11 cellular contexts compared by ENCODE assay signal in the genomic region with DNA sequence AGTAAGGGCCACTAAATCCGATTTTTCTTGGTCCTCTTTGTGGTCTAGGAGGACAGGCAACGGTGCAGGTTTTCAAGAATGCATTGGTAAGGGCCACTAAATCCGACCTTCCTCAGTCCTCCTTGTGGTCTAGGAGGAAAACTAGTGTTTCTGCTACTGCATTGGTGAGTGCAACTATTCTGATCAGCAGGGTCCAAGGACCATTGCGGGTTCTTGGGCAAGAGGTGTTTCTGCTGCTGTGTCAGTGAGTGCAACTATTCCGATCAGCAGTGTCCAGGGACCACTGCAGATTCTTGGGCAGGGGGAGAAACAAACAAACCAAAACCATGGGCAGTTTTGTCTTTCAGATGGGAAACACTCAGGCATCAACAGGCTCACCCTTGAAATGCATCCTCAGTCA. TPM values are rescaled to one million over a fixed set of nuclear protein-coding genes. Genes with fewer than 3 reads are reported as not detected.
A peak's percentile ranks its signal among the peaks of the same experiment; 100 is the strongest.
DNase-seq lines count a peak whose midpoint lies in the region; ATAC-seq, FAIRE-seq and TF ChIP-seq lines count a peak whose summit lies in the region.
"Not testable (repeated sequence)": the region's sequence is repeated elsewhere in the genome, so short reads cannot be mapped to it uniquely, and the experiment has no call there.
"Had no signal": no experiment of that assay in that cellular context is flagged by ENCODE, and none has a peak within 500 bp of the region (broad histone marks: within the 10 kb centered on the region; RNA-seq: fewer than 3 reads in every experiment).

No MANE protein-coding gene starts in this region.

- peaks cover 26% of the 10 kb centered on the region for H3K4me1 Mint-ChIP-seq in GM23338
- H3K4me1 Mint-ChIP-seq in WTC11, result peaks cover 27% of the 10 kb centered on the region
- not testable (repeated sequence) for H3K4me1 Mint-ChIP-seq in endothelial cell (ENCODE audit: unreplicated experiment)

- H2AFZ ChIP-seq in GM23338 (peak overlapping the region; percentile 80), smooth muscle cell (ENCODE audit: low read depth) (peak overlapping the region; percentile 49)
- H2AFZ ChIP-seq in HepG2 (ENCODE audit: low read length), result not testable (repeated sequence)

- H3K4me3 ChIP-seq in GM23338 (0 out of 2 replicates have a peak overlapping the region, but pooled peaks have one; percentile 5), HepG2 (replicated peaks in 1 of 3; ENCODE audit: insufficient read depth in 1 of 3, low read depth in 2 of 3, low read length in 3 of 3) (peak overlapping the region; percentile 77 to 84 (median 79))
- not testable (repeated sequence) for H3K4me3 ChIP-seq in smooth muscle cell

- H3K27ac ChIP-seq in GM23338 (ENCODE audit: low read depth); smooth muscle cell (ENCODE audit: low read depth): not testable (repeated sequence)
- peak overlapping the region; percentile 82 for H3K27ac ChIP-seq in HepG2 (ENCODE audit: extremely low read length, insufficient read depth, low read length)

- not testable (repeated sequence) for H3K9me3 ChIP-seq in HepG2 (ENCODE audit: low read length); smooth muscle cell (replicated peaks; ENCODE audit: low read depth)

- DNase-seq in GM23338 (ENCODE audit: low spot score); WTC11 (ENCODE audit: low spot score); endothelial cell (ENCODE audit: low spot score); HepG2 (ENCODE audit: low spot score); smooth muscle cell (lab: John Stamatoyannopoulos, UW; ENCODE audit: unreplicated experiment): not testable (repeated sequence)

- not testable (repeated sequence) for TF ChIP-seq CTCF in GM23338 (conservative IDR thresholded peaks at IDR 0.05; ENCODE audit: low read depth in 2 of 2); WTC11 (IDR thresholded peaks at IDR 0.05); endothelial cell (IDR thresholded peaks at IDR 0.05; ENCODE audit: unreplicated experiment); HepG2 (CRISPR knock-in tag; IDR thresholded peaks at IDR 0.05); smooth muscle cell (IDR thresholded peaks at IDR 0.05; ENCODE audit: borderline replicate concordance, insufficient read depth, poor library complexity, severe bottlenecking)

- peaks cover 23% of the 10 kb centered on the region for H3K4me1 ChIP-seq in GM23338 (ENCODE audit: insufficient read depth)
- peaks cover 33% of the 10 kb centered on the region for H3K4me1 ChIP-seq in HepG2 (ENCODE audit: insufficient read depth, low read length)
- not testable (repeated sequence) for H3K4me1 ChIP-seq in smooth muscle cell (ENCODE audit: low read depth)

- TF ChIP-seq EP300 in HepG2 (IDR thresholded peaks at IDR 0.05; ENCODE audit: low read depth in 2 of 2, low read length in 2 of 2); HepG2 (CRISPR knock-in tag; IDR thresholded peaks at IDR 0.05; ENCODE audit: borderline replicate concordance): not testable (repeated sequence)

- not testable (repeated sequence) for H3K9me2 ChIP-seq in GM23338 (ENCODE audit: insufficient read depth)

- H3K9ac ChIP-seq in HepG2 (ENCODE audit: insufficient read depth, low read depth, low read length), result peak overlapping the region; percentile 81
- not testable (repeated sequence) for H3K9ac ChIP-seq in smooth muscle cell (ENCODE audit: low read depth)

- H3K4me2 ChIP-seq in GM23338 (peak overlapping the region; percentile 74), HepG2 (ENCODE audit: low read depth, low read length) (peak overlapping the region; percentile 82)
- H3K4me2 ChIP-seq in smooth muscle cell, result not testable (repeated sequence)

- not testable (repeated sequence) for H3K9me3 Mint-ChIP-seq in GM23338; endothelial cell (ENCODE audit: unreplicated experiment)
- H3K9me3 Mint-ChIP-seq in WTC11, result peaks cover 13% of the 10 kb centered on the region

- CTCF ChIA-PET in WTC11 (lab: Charles Lee), result interaction anchor here (0.9 to 1.7 kb wide), 5 partner anchors 9 to 82 kb away, joined by 3 to 9 read pairs (median 4); partner anchors contain the start of gene STING1
- CTCF ChIA-PET in HepG2 (lab: Yijun Ruan, JAX; ENCODE audit: low intra/inter-chr PET ratio, low total read pairs), result not testable (repeated sequence)

- 0% methylated on average over 3 of the region's 5 CpGs for WGBS in HepG2 (ENCODE audit: low lambda C conversion rate)
- WGBS in smooth muscle cell (ENCODE audit: low lambda C conversion rate), result 76% methylated on average over 5 of the region's 5 CpGs

- FAIRE-seq in HepG2 (lab: Jason Lieb, UNC), result not testable (repeated sequence)

- POLR2A ChIA-PET in WTC11 (lab: Charles Lee), result not testable (repeated sequence)
- POLR2A ChIA-PET in HepG2 (lab: Yijun Ruan, JAX), result interaction anchor here (0.8 to 2.4 kb wide), 4 partner anchors 9 to 81 kb away, joined by 3 to 51 read pairs (median 4); partner anchors contain the start of gene DNAJC18

- not testable (repeated sequence) for ATAC-seq in GM23338, WTC11, HepG2

- intact Hi-C loops in HepG2 (cut with micrococcal nuclease; ENCODE audit: unreplicated experiment), result loop anchor here (5.0 kb wide), 1 partner anchor 67 kb away; the partner anchor contains the start of gene DNAJC18

- not testable (repeated sequence) for H3K36me3 ChIP-seq in GM23338 (ENCODE audit: insufficient read depth); HepG2 (replicated peaks in 1 of 2; ENCODE audit: control insufficient read depth in 1 of 2, insufficient read depth in 2 of 2, low read length in 2 of 2); smooth muscle cell (ENCODE audit: low read depth)

- not testable (repeated sequence) for H3K27me3 ChIP-seq in GM23338 (ENCODE audit: insufficient read depth); HepG2 (ENCODE audit: control insufficient read depth in 1 of 2, insufficient read depth in 2 of 2, low read length in 2 of 2); smooth muscle cell (ENCODE audit: low read depth)

- H4K20me1 ChIP-seq in GM23338 (replicated peaks; ENCODE audit: insufficient read depth); HepG2 (ENCODE audit: insufficient read depth, low read length); smooth muscle cell (ENCODE audit: low read depth): not testable (repeated sequence)

- H3K4me3 Mint-ChIP-seq in GM23338 (peak overlapping the region; percentile 23; the same call in 1 of the 3 replicates), WTC11 (0 out of 2 replicates have a peak overlapping the region, but pooled peaks have one; percentile 14)
- H3K4me3 Mint-ChIP-seq in endothelial cell (ENCODE audit: unreplicated experiment), result not testable (repeated sequence)

- H3K27ac Mint-ChIP-seq in GM23338, WTC11: not testable (repeated sequence)
- peak overlapping the region; percentile 20 for H3K27ac Mint-ChIP-seq in endothelial cell (ENCODE audit: unreplicated experiment)

- H3K27me3 Mint-ChIP-seq in GM23338 (ENCODE audit: insufficient read depth, low read depth, poor library complexity); endothelial cell (ENCODE audit: unreplicated experiment): not testable (repeated sequence)
- H3K27me3 Mint-ChIP-seq in WTC11 (ENCODE audit: low read depth), result peaks cover 13% of the 10 kb centered on the region

- not testable (repeated sequence) for BruUV-seq in HepG2 (replicated peaks; lab: Mats Ljungman, UMichigan)

- not testable (repeated sequence) for H3K79me2 ChIP-seq in GM23338 (replicated peaks; ENCODE audit: insufficient read depth); smooth muscle cell (ENCODE audit: low read depth)
- peaks cover 35% of the 10 kb centered on the region for H3K79me2 ChIP-seq in HepG2 (ENCODE audit: insufficient read depth, low read length)

- in situ Hi-C loops in HepG2 (cut with HindIII; ENCODE audit: extremely low pct_ligation_motif_present, low pct_unique_long_range_greater_than_20kb), result not testable (repeated sequence)

- H3K36me3 Mint-ChIP-seq in GM23338 (ENCODE audit: low read depth); endothelial cell (ENCODE audit: low read depth, unreplicated experiment): not testable (repeated sequence)
- H3K36me3 Mint-ChIP-seq in WTC11, result peaks cover 11% of the 10 kb centered on the region

- not testable (repeated sequence) for H3F3A ChIP-seq in GM23338 (replicated peaks; ENCODE audit: low read depth); smooth muscle cell (ENCODE audit: low read depth)

- TF ChIP-seq POLR2A in HepG2 (IDR thresholded peaks at IDR 0.05; ENCODE audit: insufficient read depth in 1 of 2, low read depth in 2 of 2, low read length in 2 of 2), result not testable (repeated sequence)

- TF ChIP-seq RAD21 in HepG2 (CRISPR knock-in tag; IDR thresholded peaks at IDR 0.05), result not testable (repeated sequence)

RNA-seq across cellular contexts. Expression of gene STING1, which starts 22.2 kb away (rescaled TPM):
- total RNA-seq in GM23338 (2014; rRNA removed; shearing (Covaris generic)), result 0.39 TPM in 1 of 2 replicates, not detected in the other
- 0.30 and 0.66 TPM in 2 replicates for polyA plus RNA-seq in GM23338 (2016; fragmentation: Nextera tagmentation; extraction: Ambion mirVana)
- 0.37 to 1.6 TPM (median 0.64 TPM) in 3 replicates for total RNA-seq in WTC11 (2021)
- total RNA-seq in endothelial cell (ENCODE audit: unreplicated experiment), result 69.1 TPM
- 0.56 and 1.3 TPM in 2 replicates for total RNA-seq in HepG2 (2016; rRNA removed; fragmentation: Illumina TruSeq; extraction: Trizol)
- total RNA-seq in HepG2 (2016; cell fraction: cytosol; rRNA removed; fragmentation: Illumina TruSeq; extraction: Trizol; ENCODE audit: low read depth), result 0.40 and 0.71 TPM in 2 replicates
- total RNA-seq in HepG2 (2016; cell fraction: insoluble cytoplasmic fraction; rRNA removed; fragmentation: Illumina TruSeq; extraction: Trizol), result 0.59 and 1.8 TPM in 2 replicates
- total RNA-seq in HepG2 (2016; cell fraction: membrane; rRNA removed; fragmentation: Illumina TruSeq; extraction: Trizol), result 1.0 and 1.5 TPM in 2 replicates
- total RNA-seq in HepG2 (2016; cell fraction: nucleus; rRNA removed; fragmentation: Illumina TruSeq; extraction: Trizol), result 2.5 and 3.9 TPM in 2 replicates
- 4.4 and 5.1 TPM in 2 replicates for polyA plus RNA-seq in HepG2 (2011; rRNA removed)
- 2.4 and 3.4 TPM in 2 replicates for polyA plus RNA-seq in HepG2 (2011; cell fraction: cytosol; rRNA removed)
- polyA plus RNA-seq in HepG2 (2011; cell fraction: nucleus; rRNA removed), result 22.3 and 29.1 TPM in 2 replicates
- 2.3 and 2.4 TPM in 2 replicates for polyA plus RNA-seq in HepG2 (2012)
- 0.61 and 0.71 TPM in 2 replicates for polyA plus RNA-seq in HepG2 (2016; cell fraction: cytosol; fragmentation: Illumina TruSeq; extraction: Trizol; ENCODE audit: low read depth)
- 1.1 and 1.5 TPM in 2 replicates for polyA plus RNA-seq in HepG2 (2016; cell fraction: insoluble cytoplasmic fraction; fragmentation: Illumina TruSeq; extraction: Trizol; ENCODE audit: low read depth)
- polyA plus RNA-seq in HepG2 (2016; cell fraction: membrane; fragmentation: Illumina TruSeq; extraction: Trizol; ENCODE audit: low read depth), result 0.69 and 1.1 TPM in 2 replicates
- 4.0 and 5.3 TPM in 2 replicates for polyA plus RNA-seq in HepG2 (2016; cell fraction: nucleus; fragmentation: Illumina TruSeq; extraction: Trizol; ENCODE audit: insufficient read depth, low read depth)
- polyA minus RNA-seq in HepG2 (2011; rRNA and poly(A)+ RNA removed; ENCODE audit: low replicate concordance), result 3.6 and 36.7 TPM in 2 replicates
- 2.2 and 3.8 TPM in 2 replicates for polyA minus RNA-seq in HepG2 (2011; cell fraction: cytosol; rRNA and poly(A)+ RNA removed)
- 4.4 and 5.2 TPM in 2 replicates for polyA minus RNA-seq in HepG2 (2011; cell fraction: nucleus; rRNA and poly(A)+ RNA removed)
- 5.8 and 7.5 TPM in 2 replicates for total RNA-seq in smooth muscle cell
- polyA plus RNA-seq in smooth muscle cell, result 7.8 and 9.6 TPM in 2 replicates

RNA-seq across cellular contexts. Expression of gene SMIM33, which starts 33.9 kb away (rescaled TPM):
- not detected in 2 replicates for total RNA-seq in GM23338 (2014; rRNA removed; shearing (Covaris generic))
- polyA plus RNA-seq in GM23338 (2016; fragmentation: Nextera tagmentation; extraction: Ambion mirVana) (not detected in 2 replicates), HepG2 (2011; rRNA removed) (0.03 TPM in 1 of 2 replicates, not detected in the other), smooth muscle cell (not detected in 2 replicates)
- total RNA-seq in WTC11 (2021) (not detected in 3 replicates), endothelial cell (ENCODE audit: unreplicated experiment) (not detected), HepG2 (2016; rRNA removed; fragmentation: Illumina TruSeq; extraction: Trizol) (not detected in 2 replicates), smooth muscle cell (not detected in 2 replicates)
- not detected in 2 replicates for total RNA-seq in HepG2 (2016; cell fraction: cytosol; rRNA removed; fragmentation: Illumina TruSeq; extraction: Trizol; ENCODE audit: low read depth)
- not detected in 2 replicates for total RNA-seq in HepG2 (2016; cell fraction: insoluble cytoplasmic fraction; rRNA removed; fragmentation: Illumina TruSeq; extraction: Trizol)
- not detected in 2 replicates for total RNA-seq in HepG2 (2016; cell fraction: membrane; rRNA removed; fragmentation: Illumina TruSeq; extraction: Trizol)
- not detected in 2 replicates for total RNA-seq in HepG2 (2016; cell fraction: nucleus; rRNA removed; fragmentation: Illumina TruSeq; extraction: Trizol)
- not detected in 2 replicates for polyA plus RNA-seq in HepG2 (2011; cell fraction: cytosol; rRNA removed)
- not detected in 2 replicates for polyA plus RNA-seq in HepG2 (2011; cell fraction: nucleus; rRNA removed)
- polyA plus RNA-seq in HepG2 (2012), result not detected in 2 replicates
- not detected in 2 replicates for polyA plus RNA-seq in HepG2 (2016; cell fraction: cytosol; fragmentation: Illumina TruSeq; extraction: Trizol; ENCODE audit: low read depth)
- polyA plus RNA-seq in HepG2 (2016; cell fraction: insoluble cytoplasmic fraction; fragmentation: Illumina TruSeq; extraction: Trizol; ENCODE audit: low read depth), result not detected in 2 replicates
- polyA plus RNA-seq in HepG2 (2016; cell fraction: membrane; fragmentation: Illumina TruSeq; extraction: Trizol; ENCODE audit: low read depth), result not detected in 2 replicates
- not detected in 2 replicates for polyA plus RNA-seq in HepG2 (2016; cell fraction: nucleus; fragmentation: Illumina TruSeq; extraction: Trizol; ENCODE audit: insufficient read depth, low read depth)
- polyA minus RNA-seq in HepG2 (2011; rRNA and poly(A)+ RNA removed; ENCODE audit: low replicate concordance), result 0.18 TPM in 1 of 2 replicates, not detected in the other
- polyA minus RNA-seq in HepG2 (2011; cell fraction: cytosol; rRNA and poly(A)+ RNA removed), result not detected in 2 replicates
- not detected in 2 replicates for polyA minus RNA-seq in HepG2 (2011; cell fraction: nucleus; rRNA and poly(A)+ RNA removed)
- total RNA-seq: G401, H7 had no signal
- polyA plus RNA-seq: A549, CD14-positive monocyte had no signal

RNA-seq across cellular contexts. Expression of gene ECSCR, which starts 42.2 kb away (rescaled TPM):
- total RNA-seq in GM23338 (2014; rRNA removed; shearing (Covaris generic)), result 1.2 and 2.2 TPM in 2 replicates
- 2.5 and 2.6 TPM in 2 replicates for polyA plus RNA-seq in GM23338 (2016; fragmentation: Nextera tagmentation; extraction: Ambion mirVana)
- total RNA-seq in WTC11 (2021), result 1.8 to 2.7 TPM (median 2.3 TPM) in 3 replicates
- total RNA-seq in endothelial cell (ENCODE audit: unreplicated experiment), result 565 TPM
- not detected in 2 replicates for total RNA-seq in HepG2 (2016; rRNA removed; fragmentation: Illumina TruSeq; extraction: Trizol)
- total RNA-seq in HepG2 (2016; cell fraction: cytosol; rRNA removed; fragmentation: Illumina TruSeq; extraction: Trizol; ENCODE audit: low read depth), result not detected in 2 replicates
- total RNA-seq in HepG2 (2016; cell fraction: insoluble cytoplasmic fraction; rRNA removed; fragmentation: Illumina TruSeq; extraction: Trizol), result 0.18 TPM in 1 of 2 replicates, not detected in the other
- total RNA-seq in HepG2 (2016; cell fraction: membrane; rRNA removed; fragmentation: Illumina TruSeq; extraction: Trizol), result 0.34 and 0.48 TPM in 2 replicates
- total RNA-seq in HepG2 (2016; cell fraction: nucleus; rRNA removed; fragmentation: Illumina TruSeq; extraction: Trizol), result not detected in 2 replicates
- 0.13 and 0.18 TPM in 2 replicates for polyA plus RNA-seq in HepG2 (2011; rRNA removed)
- 0.07 TPM in 1 of 2 replicates, not detected in the other for polyA plus RNA-seq in HepG2 (2011; cell fraction: cytosol; rRNA removed)
- 0.14 and 0.27 TPM in 2 replicates for polyA plus RNA-seq in HepG2 (2011; cell fraction: nucleus; rRNA removed)
- not detected in 2 replicates for polyA plus RNA-seq in HepG2 (2012)
- 0.46 and 0.48 TPM in 2 replicates for polyA plus RNA-seq in HepG2 (2016; cell fraction: cytosol; fragmentation: Illumina TruSeq; extraction: Trizol; ENCODE audit: low read depth)
- polyA plus RNA-seq in HepG2 (2016; cell fraction: insoluble cytoplasmic fraction; fragmentation: Illumina TruSeq; extraction: Trizol; ENCODE audit: low read depth), result not detected in 2 replicates
- polyA plus RNA-seq in HepG2 (2016; cell fraction: membrane; fragmentation: Illumina TruSeq; extraction: Trizol; ENCODE audit: low read depth), result not detected in 2 replicates
- not detected in 2 replicates for polyA plus RNA-seq in HepG2 (2016; cell fraction: nucleus; fragmentation: Illumina TruSeq; extraction: Trizol; ENCODE audit: insufficient read depth, low read depth)
- 0.86 TPM in 1 of 2 replicates, not detected in the other for polyA minus RNA-seq in HepG2 (2011; rRNA and poly(A)+ RNA removed; ENCODE audit: low replicate concordance)
- polyA minus RNA-seq in HepG2 (2011; cell fraction: cytosol; rRNA and poly(A)+ RNA removed), result not detected in 2 replicates
- not detected in 2 replicates for polyA minus RNA-seq in HepG2 (2011; cell fraction: nucleus; rRNA and poly(A)+ RNA removed)
- total RNA-seq in smooth muscle cell, result 1.7 TPM in 1 of 2 replicates, not detected in the other
- polyA plus RNA-seq in smooth muscle cell, result 0.41 and 0.52 TPM in 2 replicates
- total RNA-seq: CD4-positive, alpha-beta T cell had no signal
- polyA plus RNA-seq: A549; CD14-positive monocyte; CD8-positive, alpha-beta memory T cell had no signal

RNA-seq across cellular contexts. Expression of gene UBE2D2, which starts 56.4 kb away (rescaled TPM):
- 101 and 120 TPM in 2 replicates for total RNA-seq in GM23338 (2014; rRNA removed; shearing (Covaris generic))
- polyA plus RNA-seq in GM23338 (2016; fragmentation: Nextera tagmentation; extraction: Ambion mirVana) (166 and 172 TPM in 2 replicates), HepG2 (2011; rRNA removed) (59.9 and 79.1 TPM in 2 replicates), smooth muscle cell (174 and 200 TPM in 2 replicates)
- total RNA-seq in WTC11 (2021) (183 to 204 TPM (median 184 TPM) in 3 replicates), endothelial cell (ENCODE audit: unreplicated experiment) (214 TPM), HepG2 (2016; rRNA removed; fragmentation: Illumina TruSeq; extraction: Trizol) (109 and 118 TPM in 2 replicates), smooth muscle cell (69.3 and 76.5 TPM in 2 replicates)
- 111 and 139 TPM in 2 replicates for total RNA-seq in HepG2 (2016; cell fraction: cytosol; rRNA removed; fragmentation: Illumina TruSeq; extraction: Trizol; ENCODE audit: low read depth)
- total RNA-seq in HepG2 (2016; cell fraction: insoluble cytoplasmic fraction; rRNA removed; fragmentation: Illumina TruSeq; extraction: Trizol), result 93.2 and 113 TPM in 2 replicates
- total RNA-seq in HepG2 (2016; cell fraction: membrane; rRNA removed; fragmentation: Illumina TruSeq; extraction: Trizol), result 196 and 210 TPM in 2 replicates
- 43.4 and 55.4 TPM in 2 replicates for total RNA-seq in HepG2 (2016; cell fraction: nucleus; rRNA removed; fragmentation: Illumina TruSeq; extraction: Trizol)
- 23.8 and 37.3 TPM in 2 replicates for polyA plus RNA-seq in HepG2 (2011; cell fraction: cytosol; rRNA removed)
- 22.3 and 35.1 TPM in 2 replicates for polyA plus RNA-seq in HepG2 (2011; cell fraction: nucleus; rRNA removed)
- 154 and 174 TPM in 2 replicates for polyA plus RNA-seq in HepG2 (2012)
- 266 and 332 TPM in 2 replicates for polyA plus RNA-seq in HepG2 (2016; cell fraction: cytosol; fragmentation: Illumina TruSeq; extraction: Trizol; ENCODE audit: low read depth)
- polyA plus RNA-seq in HepG2 (2016; cell fraction: insoluble cytoplasmic fraction; fragmentation: Illumina TruSeq; extraction: Trizol; ENCODE audit: low read depth), result 161 and 175 TPM in 2 replicates
- 293 and 345 TPM in 2 replicates for polyA plus RNA-seq in HepG2 (2016; cell fraction: membrane; fragmentation: Illumina TruSeq; extraction: Trizol; ENCODE audit: low read depth)
- polyA plus RNA-seq in HepG2 (2016; cell fraction: nucleus; fragmentation: Illumina TruSeq; extraction: Trizol; ENCODE audit: insufficient read depth, low read depth), result 120 and 128 TPM in 2 replicates
- 14.5 and 25.8 TPM in 2 replicates for polyA minus RNA-seq in HepG2 (2011; rRNA and poly(A)+ RNA removed; ENCODE audit: low replicate concordance)
- 41.2 and 47.5 TPM in 2 replicates for polyA minus RNA-seq in HepG2 (2011; cell fraction: cytosol; rRNA and poly(A)+ RNA removed)
- 32.2 and 38.5 TPM in 2 replicates for polyA minus RNA-seq in HepG2 (2011; cell fraction: nucleus; rRNA and poly(A)+ RNA removed)

Comparison
In these comparisons a context has a peak if more than half of its experiments do, and no peak if none do; other contexts are left out.
1. RNA of gene ECSCR, which starts 42.2 kb away (total RNA-seq): 565 TPM in endothelial cell (single experiment); 1.8 to 2.7 TPM in WTC11, 1.2 to 2.2 TPM in GM23338, 0.18 to 0.48 TPM in HepG2 and 1.7 TPM in smooth muscle cell; every median in the first group is over 100 times any median in the second.